In the genomic region with DNA sequence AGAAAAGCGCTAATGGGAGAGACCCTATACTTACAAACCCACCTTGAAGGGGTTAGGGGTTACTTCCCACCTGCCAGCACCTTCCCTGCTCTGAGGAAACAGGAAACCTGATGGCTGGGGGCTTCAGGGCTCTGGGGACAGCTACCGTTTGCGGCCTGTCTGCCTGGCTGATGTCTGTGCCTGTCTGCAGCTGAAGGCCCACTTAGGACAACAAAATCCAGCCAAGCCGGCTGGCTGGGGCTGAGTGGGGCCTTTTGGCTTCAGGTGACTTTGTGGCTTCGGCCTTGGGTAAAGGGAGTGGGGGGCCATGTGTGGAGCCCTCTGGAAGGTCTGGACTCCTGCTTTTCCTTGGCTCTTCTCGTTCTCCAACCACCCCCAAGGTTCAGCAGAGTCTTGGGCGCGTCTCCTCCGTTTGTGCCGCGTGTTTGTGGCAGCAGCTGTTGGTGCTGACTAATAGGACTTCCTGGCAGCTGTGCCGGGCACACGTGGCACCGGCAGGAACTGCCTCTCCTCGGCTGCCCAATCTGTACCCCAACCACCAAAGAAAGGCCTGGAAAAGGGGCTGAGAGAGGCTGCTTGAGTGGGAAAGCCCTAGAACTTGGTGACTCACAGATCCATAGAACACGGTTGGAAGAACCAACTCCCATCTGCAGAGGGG, we compare ENCODE assay signal across 8 cellular contexts.
DNase-seq lines count a peak whose midpoint lies in the region; ATAC-seq lines count a peak whose summit lies in the region.

No MANE protein-coding gene starts in this region.

- peak overlapping the region; percentile 93 for H3K27ac Mint-ChIP-seq in activated naive CD8-positive, alpha-beta T cell treated with anti-CD3 and anti-CD28 coated beads for 36 hours
- H3K27ac Mint-ChIP-seq in stimulated activated effector memory CD8-positive, alpha-beta T cell treated with anti-CD3 and anti-CD28 coated beads, Interleukin-12 subunit alpha, Interleukin-12 subunit beta, amount 100 ng/mL, for 72 hours: peak overlapping the region; percentile 99

- H3K9me2 ChIP-seq in GM23248 (ENCODE audit: insufficient read depth): no peaks in the 10 kb centered on the region

- H3K27ac ChIP-seq in GM23248: no peak overlapping the region

- no peaks in the 10 kb centered on the region for H3K36me3 ChIP-seq in GM23248 (ENCODE audit: low read depth)

- H3K4me1 Mint-ChIP-seq in activated naive CD8-positive, alpha-beta T cell treated with anti-CD3 and anti-CD28 coated beads for 36 hours: peaks cover 70% of the 10 kb centered on the region
- H3K4me1 Mint-ChIP-seq in stimulated activated effector memory CD8-positive, alpha-beta T cell treated with anti-CD3 and anti-CD28 coated beads, Interleukin-12 subunit alpha, Interleukin-12 subunit beta, amount 100 ng/mL, for 72 hours: peaks cover 76% of the 10 kb centered on the region

- in situ Hi-C loops in GM23248 (cut with MboI): no loop called here

- ATAC-seq in stimulated activated effector memory CD8-positive, alpha-beta T cell treated with anti-CD3 and anti-CD28 coated beads, Interleukin-12 subunit alpha, Interleukin-12 subunit beta, amount 100 ng/mL, for 72 hours: peak; percentile 70
- ATAC-seq in GM19467 (IDR thresholded peaks at IDR 0.05; ENCODE audit: unreplicated experiment) (no peak), HG02973 (IDR thresholded peaks at IDR 0.05; ENCODE audit: unreplicated experiment) (no peak)

- H3F3A ChIP-seq in GM23248 (ENCODE audit: insufficient read depth): peaks cover 6% of the 10 kb centered on the region; the same call in 1 of the 2 replicates

- 59 to 73% methylated on average over 16 of the region's 16 CpGs for WGBS in GM23248 (ENCODE audit: low coverage in 1 of 2, low lambda C conversion rate in 2 of 2, missing lambda C conversion rate in 2 of 2), 2 experiments

- H3K36me3 Mint-ChIP-seq in activated naive CD8-positive, alpha-beta T cell treated with anti-CD3 and anti-CD28 coated beads for 36 hours: peaks cover 4% of the 10 kb centered on the region
- H3K36me3 Mint-ChIP-seq in stimulated activated effector memory CD8-positive, alpha-beta T cell treated with anti-CD3 and anti-CD28 coated beads, Interleukin-12 subunit alpha, Interleukin-12 subunit beta, amount 100 ng/mL, for 72 hours: peaks cover 22% of the 10 kb centered on the region

- H3K27me3 ChIP-seq in GM23248 (replicated peaks; ENCODE audit: insufficient read depth): no peaks in the 10 kb centered on the region

- H2AFZ ChIP-seq in GM23248: no peak overlapping the region

- no peaks in the 10 kb centered on the region for H3K9me3 Mint-ChIP-seq in activated naive CD8-positive, alpha-beta T cell treated with anti-CD3 and anti-CD28 coated beads for 36 hours
- H3K9me3 Mint-ChIP-seq in stimulated activated effector memory CD8-positive, alpha-beta T cell treated with anti-CD3 and anti-CD28 coated beads, Interleukin-12 subunit alpha, Interleukin-12 subunit beta, amount 100 ng/mL, for 72 hours: no peaks in the 10 kb centered on the region

- peak overlapping the region; percentile 47 for H3K4me3 Mint-ChIP-seq in activated naive CD8-positive, alpha-beta T cell treated with anti-CD3 and anti-CD28 coated beads for 36 hours
- H3K4me3 Mint-ChIP-seq in stimulated activated effector memory CD8-positive, alpha-beta T cell treated with anti-CD3 and anti-CD28 coated beads, Interleukin-12 subunit alpha, Interleukin-12 subunit beta, amount 100 ng/mL, for 72 hours: peak overlapping the region; percentile 71

- H3K27me3 Mint-ChIP-seq in activated naive CD8-positive, alpha-beta T cell treated with anti-CD3 and anti-CD28 coated beads for 36 hours: no peaks in the 10 kb centered on the region

- peak; percentile 62 for DNase-seq in GM23248
- peak; percentile 61 for DNase-seq in SHP77 treated with DMSO at 0.1 percent for 48 hours (lab: John Stamatoyannopoulos, UW)
- peak; percentile 60 for DNase-seq in activated naive CD8-positive, alpha-beta T cell treated with anti-CD3 and anti-CD28 coated beads for 36 hours
- DNase-seq in left kidney (ENCODE audit: low read depth, low spot score): peak; percentile 48
- peak; percentile 36 to 72 for DNase-seq in stimulated activated effector memory CD8-positive, alpha-beta T cell treated with anti-CD3 and anti-CD28 coated beads, Interleukin-12 subunit alpha, Interleukin-12 subunit beta, amount 100 ng/mL, for 72 hours (ENCODE audit: low spot score in 2 of 2)
- no peak for DNase-seq in NK-92 treated with Interleukin-12 subunit alpha and Interleukin-12 subunit beta, amount 100 ng/mL, for 24 hours (lab: John Stamatoyannopoulos, UW)

- no peak overlapping the region for H3K9ac ChIP-seq in GM23248

- H4K20me1 ChIP-seq in GM23248 (ENCODE audit: insufficient read depth): no peaks in the 10 kb centered on the region

- peaks cover 10% of the 10 kb centered on the region for H3K4me1 ChIP-seq in GM23248 (ENCODE audit: insufficient read depth)

- no peak overlapping the region for H3K4me3 ChIP-seq in GM23248

- H3K9me3 ChIP-seq in GM23248 (ENCODE audit: low read depth): no peaks in the 10 kb centered on the region

- H3K79me2 ChIP-seq in GM23248 (ENCODE audit: insufficient read depth): no peaks in the 10 kb centered on the region

- H3K4me2 ChIP-seq in GM23248 (ENCODE audit: unreplicated experiment): no peak overlapping the region
